In the genomic region with DNA sequence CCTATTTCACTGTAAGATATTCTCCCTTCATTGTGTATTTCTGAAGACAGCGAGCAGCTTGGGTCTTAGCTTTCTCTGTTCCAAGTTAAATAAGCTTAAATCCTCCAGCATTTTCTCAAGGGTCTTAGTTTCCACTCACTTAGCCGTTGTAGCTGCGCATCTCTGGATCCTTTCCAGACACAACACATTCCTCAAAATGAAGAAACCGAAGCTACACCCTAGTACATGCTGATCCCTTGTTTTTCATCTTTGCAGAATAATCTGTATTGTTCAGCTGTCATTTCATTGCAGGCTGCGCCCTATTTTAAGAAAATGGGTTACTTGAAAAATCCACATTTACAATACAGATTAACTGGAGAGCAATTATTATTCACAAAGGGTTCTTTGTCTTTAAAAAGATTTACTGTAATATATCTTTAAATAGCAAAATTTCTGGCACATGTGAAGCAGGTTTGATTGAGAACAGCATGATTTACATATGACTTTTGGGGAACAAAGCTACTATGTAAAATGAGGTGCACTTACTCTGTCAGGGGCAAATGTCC, we compare ENCODE assay signal across 20 cellular contexts.
A peak's percentile ranks its signal among the peaks of the same experiment; 100 is the strongest.
DNase-seq lines count a peak whose midpoint lies in the region; ATAC-seq and TF ChIP-seq lines count a peak whose summit lies in the region.
"Had no signal": no experiment of that assay in that cellular context is flagged by ENCODE, and none has a peak within 500 bp of the region (broad histone marks: within the 10 kb centered on the region; RNA-seq: fewer than 3 reads in every experiment).

No MANE protein-coding gene starts in this region.

- peaks cover 32% of the 10 kb centered on the region for H3K4me1 ChIP-seq in HAP-1
- H3K4me1 ChIP-seq in psoas muscle, result peaks cover 31% of the 10 kb centered on the region
- H3K4me1 ChIP-seq: ascending aorta, upper lobe of left lung had no signal

- no peaks in the 10 kb centered on the region for H3K36me3 ChIP-seq in HAP-1 (replicated peaks)
- no peaks in the 10 kb centered on the region for H3K36me3 ChIP-seq in psoas muscle (ENCODE audit: insufficient read depth in 1 of 2, low read depth in 1 of 2)
- H3K36me3 ChIP-seq: ascending aorta, upper lobe of left lung had no signal

- H3K27ac Mint-ChIP-seq in T-helper 17 cell, result no peak overlapping the region
- no peak overlapping the region for H3K27ac Mint-ChIP-seq in CD4-positive, alpha-beta T cell
- H3K27ac Mint-ChIP-seq: activated CD4-positive, alpha-beta T cell treated with anti-CD3 and anti-CD28 coated beads, Interleukin-2, amount 10 ng/mL, durations not matched to agents 7 days and 5 days; activated naive CD4-positive, alpha-beta T cell treated with anti-CD3 and anti-CD28 coated beads for 36 hours; progenitor cell of endocrine pancreas; stimulated activated naive B cell treated with anti-CD40 and anti-IgM and Interleukin-4, amounts not matched to agents 10 μg/mL and 1 μg/mL and 100 μg/mL, for 72 hours had no signal

- WGBS in psoas muscle, 3 donors, result 43 to 54% (median 46%) methylated on average over 5 of the region's 5 CpGs

- no peak overlapping the region for H3K27ac ChIP-seq in psoas muscle
- H3K27ac ChIP-seq in CD4-positive, alpha-beta T cell (ENCODE audit: low read depth, low read length), result no peak overlapping the region
- H3K27ac ChIP-seq: ascending aorta, upper lobe of left lung had no signal

- peaks cover 3% of the 10 kb centered on the region for H3K36me3 Mint-ChIP-seq in T-helper 17 cell (ENCODE audit: low read depth)
- H3K36me3 Mint-ChIP-seq in CD4-positive, alpha-beta T cell (ENCODE audit: low read depth), result no peaks in the 10 kb centered on the region
- H3K36me3 Mint-ChIP-seq: stimulated activated naive B cell treated with anti-CD40 and anti-IgM and Interleukin-4, amounts not matched to agents 10 μg/mL and 1 μg/mL and 100 μg/mL, for 72 hours had no signal

- no peak overlapping the region for H3K4me3 ChIP-seq in HAP-1
- H3K4me3 ChIP-seq in fibroblast of the aortic adventitia (ENCODE audit: low read depth, low read length), result no peak overlapping the region
- no peak overlapping the region for H3K4me3 ChIP-seq in psoas muscle
- H3K4me3 ChIP-seq: ascending aorta, dorsolateral prefrontal cortex, upper lobe of left lung had no signal

- H3K4me1 Mint-ChIP-seq in T-helper 17 cell, result peaks cover 3% of the 10 kb centered on the region
- no peaks in the 10 kb centered on the region for H3K4me1 Mint-ChIP-seq in CD4-positive, alpha-beta T cell (ENCODE audit: low read depth)

- DNase-seq in HAP-1 (ENCODE audit: low spot score in 2 of 2) (peak; percentile 75 to 93), astrocyte of the hippocampus (ENCODE audit: low read depth, low spot score) (peak; percentile 38), fibroblast of the aortic adventitia (ENCODE audit: low read depth) (peak; percentile 1), psoas muscle (no peak), T-helper 17 cell (no peak), NCI-H2029 treated with DMSO at 0.1 percent for 48 hours (lab: John Stamatoyannopoulos, UW) (no peak)
- DNase-seq in CD4-positive, alpha-beta T cell, result no peak
- DNase-seq: ACHN; activated CD4-positive, alpha-beta T cell treated with anti-CD3 and anti-CD28 coated beads, Interleukin-2, amount 10 ng/mL, durations not matched to agents 7 days and 5 days; activated naive CD4-positive, alpha-beta T cell treated with anti-CD3 and anti-CD28 coated beads for 36 hours; DMS53; dorsolateral prefrontal cortex; hippocampal formation; kidney; NCI-H1694 treated with DMSO at 0.1 percent for 48 hours; stimulated activated naive B cell treated with anti-CD40 and anti-IgM and Interleukin-4, amounts not matched to agents 10 μg/mL and 1 μg/mL and 100 μg/mL, for 72 hours; upper lobe of left lung had no signal

- CTCF ChIA-PET in CD4-positive, alpha-beta T cell (lab: Charles Lee), result no interaction called here

- TF ChIP-seq CTCF in fibroblast of the aortic adventitia (IDR thresholded peaks at IDR 0.05; ENCODE audit: insufficient read depth, low read length), result no peak
- no peak for TF ChIP-seq CTCF in psoas muscle (IDR thresholded peaks at IDR 0.05)
- no peak for TF ChIP-seq CTCF in CD4-positive, alpha-beta T cell (IDR thresholded peaks at IDR 0.05)

- peaks cover 11% of the 10 kb centered on the region for H3K27me3 Mint-ChIP-seq in T-helper 17 cell
- H3K27me3 Mint-ChIP-seq in CD4-positive, alpha-beta T cell, result peaks cover 30% of the 10 kb centered on the region

- H3K9me3 Mint-ChIP-seq in CD4-positive, alpha-beta T cell, result no peaks in the 10 kb centered on the region
- H3K9me3 Mint-ChIP-seq: activated CD4-positive, alpha-beta T cell treated with anti-CD3 and anti-CD28 coated beads, Interleukin-2, amount 10 ng/mL, durations not matched to agents 7 days and 5 days; activated naive CD4-positive, alpha-beta T cell treated with anti-CD3 and anti-CD28 coated beads for 36 hours; stimulated activated naive B cell treated with anti-CD40 and anti-IgM and Interleukin-4, amounts not matched to agents 10 μg/mL and 1 μg/mL and 100 μg/mL, for 72 hours had no signal

- in situ Hi-C loops in HAP-1 (cut with MboI; ENCODE audit: low sequenced_read_pairs), result no loop called here

- intact Hi-C loops in psoas muscle (cut with DNase I), result no loop called here
- intact Hi-C loops in CD4-positive, alpha-beta T cell (cut with DNase I, micrococcal nuclease), result no loop called here

- POLR2A ChIA-PET in CD4-positive, alpha-beta T cell (lab: Charles Lee), result no interaction called here

- H3K9me3 ChIP-seq in HAP-1, result no peaks in the 10 kb centered on the region
- no peaks in the 10 kb centered on the region for H3K9me3 ChIP-seq in psoas muscle
- H3K9me3 ChIP-seq in T-helper 17 cell (ENCODE audit: control insufficient read depth, low read length, poor library complexity, severe bottlenecking), result no peaks in the 10 kb centered on the region
- no peaks in the 10 kb centered on the region for H3K9me3 ChIP-seq in CD4-positive, alpha-beta T cell (ENCODE audit: control insufficient read depth, low read length)
- H3K9me3 ChIP-seq: ascending aorta, upper lobe of left lung had no signal

- H3K4me3 Mint-ChIP-seq in T-helper 17 cell, result no peak overlapping the region
- no peak overlapping the region for H3K4me3 Mint-ChIP-seq in CD4-positive, alpha-beta T cell
- H3K4me3 Mint-ChIP-seq: activated CD4-positive, alpha-beta T cell treated with anti-CD3 and anti-CD28 coated beads, Interleukin-2, amount 10 ng/mL, durations not matched to agents 7 days and 5 days; activated naive CD4-positive, alpha-beta T cell treated with anti-CD3 and anti-CD28 coated beads for 36 hours; stimulated activated naive B cell treated with anti-CD40 and anti-IgM and Interleukin-4, amounts not matched to agents 10 μg/mL and 1 μg/mL and 100 μg/mL, for 72 hours had no signal

- H3K27me3 ChIP-seq in HAP-1 (ENCODE audit: low read depth) (no peaks in the 10 kb centered on the region), psoas muscle (ENCODE audit: insufficient read depth in 3 of 3, low read length in 2 of 3) (no peaks in the 10 kb centered on the region)
- H3K27me3 ChIP-seq in CD4-positive, alpha-beta T cell (ENCODE audit: control insufficient read depth, insufficient read depth, low read length), result peaks cover 5% of the 10 kb centered on the region
- H3K27me3 ChIP-seq: ascending aorta, dorsolateral prefrontal cortex, upper lobe of left lung had no signal

- ATAC-seq in psoas muscle, result peak in 3 of 4 donors; percentile 47 to 71 (median 59)
- no peak for ATAC-seq in T-helper 17 cell
- no peak for ATAC-seq in GM21515 (IDR thresholded peaks at IDR 0.05; ENCODE audit: unreplicated experiment)
- no peak for ATAC-seq in CD4-positive, alpha-beta T cell (ENCODE audit: poor library complexity)
- ATAC-seq: stimulated activated naive B cell treated with anti-CD40 and anti-IgM and Interleukin-4, amounts not matched to agents 10 μg/mL and 1 μg/mL and 100 μg/mL, for 72 hours had no signal

Comparison
In these comparisons a context has a peak if more than half of its experiments do, and no peak if none do; other contexts are left out.
1. DNase-seq: peak in HAP-1 (2 of 2), astrocyte of the hippocampus (single experiment) and fibroblast of the aortic adventitia (single experiment); none in psoas muscle (0 of 2), T-helper 17 cell (0 of 3), CD4-positive, alpha-beta T cell (0 of 10) and NCI-H2029 treated with DMSO at 0.1 percent for 48 hours (single experiment).
2. ATAC-seq: peak in psoas muscle (3 of 4); none in T-helper 17 cell (single experiment), GM21515 (single experiment) and CD4-positive, alpha-beta T cell (single experiment).